1 cellular context compared by ENCODE assay signal in the genomic region with DNA sequence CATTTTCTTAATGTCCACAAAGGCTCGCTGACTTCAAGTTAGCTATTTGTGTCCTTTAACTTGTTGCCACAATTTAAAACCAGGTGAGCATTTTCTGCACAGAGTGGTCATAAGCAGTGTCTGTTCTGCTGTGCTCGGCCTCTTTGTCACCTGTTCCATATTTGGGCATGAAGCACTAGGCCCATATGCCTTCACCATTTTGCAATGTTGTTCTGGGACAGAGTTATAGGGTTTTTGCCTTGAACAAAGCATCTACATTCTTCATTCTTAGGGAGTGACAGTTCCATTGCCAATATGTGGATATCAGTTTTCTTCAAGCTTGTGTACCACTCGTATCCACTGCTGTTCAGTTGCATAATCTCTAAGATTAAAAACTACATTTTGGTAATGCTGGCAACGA.
TF ChIP-seq lines count a peak whose summit lies in the region.

No MANE protein-coding gene starts in this region.

TF ChIP-seq in HepG2, 621 proteins besides CTCF, POLR2A, EP300 and RAD21:
- TF ChIP-seq HMGXB3 (CRISPR knock-in tag; IDR thresholded peaks at IDR 0.05; ENCODE audit: borderline replicate concordance) (no peak), SRF (IDR thresholded peaks at IDR 0.05; ENCODE audit: low read depth, low read length) (peak; percentile 91), RBAK (CRISPR knock-in tag; IDR thresholded peaks at IDR 0.05) (no peak), MBD4 (IDR thresholded peaks at IDR 0.05; ENCODE audit: borderline replicate concordance, low read length) (no peak), FOXA3 (CRISPR knock-in tag; IDR thresholded peaks at IDR 0.05) (no peak), ERF (CRISPR knock-in tag; IDR thresholded peaks at IDR 0.05) (no peak), PRPF4 (IDR thresholded peaks at IDR 0.05; ENCODE audit: low read depth, low read length, poor library complexity, severe bottlenecking) (no peak)
- TF ChIP-seq, protein P1, sequence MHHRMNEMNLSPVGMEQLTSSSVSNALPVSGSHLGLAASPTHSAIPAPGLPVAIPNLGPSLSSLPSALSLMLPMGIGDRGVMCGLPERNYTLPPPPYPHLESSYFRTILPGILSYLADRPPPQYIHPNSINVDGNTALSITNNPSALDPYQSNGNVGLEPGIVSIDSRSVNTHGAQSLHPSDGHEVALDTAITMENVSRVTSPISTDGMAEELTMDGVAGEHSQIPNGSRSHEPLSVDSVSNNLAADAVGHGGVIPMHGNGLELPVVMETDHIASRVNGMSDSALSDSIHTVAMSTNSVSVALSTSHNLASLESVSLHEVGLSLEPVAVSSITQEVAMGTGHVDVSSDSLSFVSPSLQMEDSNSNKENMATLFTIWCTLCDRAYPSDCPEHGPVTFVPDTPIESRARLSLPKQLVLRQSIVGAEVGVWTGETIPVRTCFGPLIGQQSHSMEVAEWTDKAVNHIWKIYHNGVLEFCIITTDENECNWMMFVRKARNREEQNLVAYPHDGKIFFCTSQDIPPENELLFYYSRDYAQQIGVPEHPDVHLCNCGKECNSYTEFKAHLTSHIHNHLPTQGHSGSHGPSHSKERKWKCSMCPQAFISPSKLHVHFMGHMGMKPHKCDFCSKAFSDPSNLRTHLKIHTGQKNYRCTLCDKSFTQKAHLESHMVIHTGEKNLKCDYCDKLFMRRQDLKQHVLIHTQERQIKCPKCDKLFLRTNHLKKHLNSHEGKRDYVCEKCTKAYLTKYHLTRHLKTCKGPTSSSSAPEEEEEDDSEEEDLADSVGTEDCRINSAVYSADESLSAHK (CRISPR knock-in tag; IDR thresholded peaks at IDR 0.05; ENCODE audit: borderline replicate concordance): no peak
